Comparison of ENCODE assay signal across 17 cellular contexts in genomic region chr4:100548209-100548579, GRCh38. TPM values are rescaled to one million over a fixed set of nuclear protein-coding genes. Genes with fewer than 3 reads are reported as not detected.
"Had no signal": no experiment of that assay in that cellular context is flagged by ENCODE, and none has a peak within 500 bp of the region (broad histone marks: within the 10 kb centered on the region; RNA-seq: fewer than 3 reads in every experiment).

No MANE protein-coding gene starts in this region.

- H3K27ac ChIP-seq: hepatocyte, sigmoid colon, skin epidermis, thoracic aorta, transverse colon had no signal

- H3K9me3 Mint-ChIP-seq: stimulated activated naive B cell treated with anti-CD40 and anti-IgM and Interleukin-4, amounts not matched to agents 10 μg/mL and 1 μg/mL and 100 μg/mL, for 72 hours; stimulated activated naive CD8-positive, alpha-beta T cell treated with anti-CD3 and anti-CD28 coated beads, Interleukin-15, amount 100 ng/mL, for 72 hours had no signal

- H3K36me3 Mint-ChIP-seq: naive thymus-derived CD4-positive, alpha-beta T cell; stimulated activated naive B cell treated with anti-CD40 and anti-IgM and Interleukin-4, amounts not matched to agents 10 μg/mL and 1 μg/mL and 100 μg/mL, for 72 hours had no signal

- FAIRE-seq: colon had no signal

- H3K9me3 ChIP-seq: sigmoid colon, thoracic aorta, transverse colon had no signal

- H3K4me2 ChIP-seq: hepatocyte had no signal

- ATAC-seq: naive thymus-derived CD4-positive, alpha-beta T cell; stimulated activated naive B cell treated with anti-CD40 and anti-IgM and Interleukin-4, amounts not matched to agents 10 μg/mL and 1 μg/mL and 100 μg/mL, for 72 hours; stimulated activated naive CD8-positive, alpha-beta T cell treated with anti-CD3 and anti-CD28 coated beads, Interleukin-15, amount 100 ng/mL, for 72 hours had no signal

- H3K4me3 ChIP-seq: hepatocyte, sigmoid colon, skin epidermis, thoracic aorta, transverse colon had no signal

- H3K79me2 ChIP-seq: hepatocyte had no signal

- H3K27me3 ChIP-seq: hepatocyte, sigmoid colon, transverse colon had no signal

- H3K4me3 Mint-ChIP-seq: naive thymus-derived CD4-positive, alpha-beta T cell; stimulated activated naive B cell treated with anti-CD40 and anti-IgM and Interleukin-4, amounts not matched to agents 10 μg/mL and 1 μg/mL and 100 μg/mL, for 72 hours; stimulated activated naive CD8-positive, alpha-beta T cell treated with anti-CD3 and anti-CD28 coated beads, Interleukin-15, amount 100 ng/mL, for 72 hours had no signal

- H3K4me1 Mint-ChIP-seq: stimulated activated naive B cell treated with anti-CD40 and anti-IgM and Interleukin-4, amounts not matched to agents 10 μg/mL and 1 μg/mL and 100 μg/mL, for 72 hours; stimulated activated naive CD8-positive, alpha-beta T cell treated with anti-CD3 and anti-CD28 coated beads, Interleukin-15, amount 100 ng/mL, for 72 hours had no signal

- H2AFZ ChIP-seq: hepatocyte had no signal

- H3K4me1 ChIP-seq: sigmoid colon, transverse colon had no signal

- H3K27ac Mint-ChIP-seq: naive thymus-derived CD4-positive, alpha-beta T cell; stimulated activated naive B cell treated with anti-CD40 and anti-IgM and Interleukin-4, amounts not matched to agents 10 μg/mL and 1 μg/mL and 100 μg/mL, for 72 hours; stimulated activated naive CD8-positive, alpha-beta T cell treated with anti-CD3 and anti-CD28 coated beads, Interleukin-15, amount 100 ng/mL, for 72 hours had no signal

- H3K27me3 Mint-ChIP-seq: stimulated activated naive B cell treated with anti-CD40 and anti-IgM and Interleukin-4, amounts not matched to agents 10 μg/mL and 1 μg/mL and 100 μg/mL, for 72 hours; stimulated activated naive CD8-positive, alpha-beta T cell treated with anti-CD3 and anti-CD28 coated beads, Interleukin-15, amount 100 ng/mL, for 72 hours had no signal

- DNase-seq: dermis blood vessel endothelial cell; erythroblast; foreskin melanocyte; head of caudate nucleus; mammary epithelial cell; naive thymus-derived CD4-positive, alpha-beta T cell; posterior cingulate gyrus; sigmoid colon; stimulated activated CD4-positive, alpha-beta T cell treated with anti-CD3 and anti-CD28 coated beads, Interleukin-2, amount 100 ng/mL, for 24 hours; stimulated activated CD4-positive, alpha-beta T cell treated with anti-CD3 and anti-CD28 coated beads, Interleukin-4, amount 100 ng/mL, for 4 hours; stimulated activated naive B cell treated with anti-CD40 and anti-IgM and Interleukin-4, amounts not matched to agents 10 μg/mL and 1 μg/mL and 100 μg/mL, for 72 hours; stimulated activated naive CD8-positive, alpha-beta T cell treated with anti-CD3 and anti-CD28 coated beads, Interleukin-15, amount 100 ng/mL, for 72 hours; transverse colon had no signal

- H3K36me3 ChIP-seq: sigmoid colon, thoracic aorta, transverse colon had no signal

RNA-seq across cellular contexts. Expression of gene EMCN, which starts 30.4 kb away (rescaled TPM):
- total RNA-seq: mammary epithelial cell; naive thymus-derived CD4-positive, alpha-beta T cell had no signal
- polyA plus RNA-seq: mammary epithelial cell; naive thymus-derived CD4-positive, alpha-beta T cell had no signal
